1 cellular context compared by ENCODE assay signal in genomic region chr2:112254466-112255240, GRCh38.
A peak's percentile ranks its signal among the peaks of the same experiment; 100 is the strongest.
TF ChIP-seq lines count a peak whose summit lies in the region.

ZC3H8 (minus strand) TSS chr2:112255042; CDS start chr2:112254981, 61 bp downstream.

TF ChIP-seq in HEK293, 187 proteins besides CTCF, POLR2A, EP300 and RAD21 (continued from another document and continues in another):
- peak; percentile 49 for TF ChIP-seq ZBTB26 (tag by site-specific recombination; optimal IDR thresholded peaks at IDR 0.05)
- TF ChIP-seq ZNF394 (tag by site-specific recombination; IDR thresholded peaks at IDR 0.05; ENCODE audit: borderline replicate concordance) = no peak; the same call in 1 of the 2 replicates
- peak; percentile 39; the same call in 1 of the 2 replicates for TF ChIP-seq ZBTB17 (tag by site-specific recombination; IDR thresholded peaks at IDR 0.05)
- TF ChIP-seq ZNF26 (tag by site-specific recombination; IDR thresholded peaks at IDR 0.05) = no peak
- TF ChIP-seq ZNF354C (tag by site-specific recombination; IDR thresholded peaks at IDR 0.05; ENCODE audit: borderline replicate concordance, low read depth) = no peak
- no peak for TF ChIP-seq ZNF292 (tag by site-specific recombination; IDR thresholded peaks at IDR 0.05; ENCODE audit: borderline replicate concordance, low read depth)
- TF ChIP-seq ZNF433 (tag by site-specific recombination; IDR thresholded peaks at IDR 0.05; ENCODE audit: low read depth) = no peak
- no peak for TF ChIP-seq WT1 (tag by site-specific recombination; IDR thresholded peaks at IDR 0.05)
- no peak for TF ChIP-seq GLIS1 (tag by site-specific recombination; IDR thresholded peaks at IDR 0.05)
- TF ChIP-seq ATF2 (tag by site-specific recombination; IDR thresholded peaks at IDR 0.05; ENCODE audit: low read depth) = no peak
- no peak for TF ChIP-seq SCRT2 (tag by site-specific recombination; IDR thresholded peaks at IDR 0.05)
- TF ChIP-seq ZNF391 (tag by site-specific recombination; IDR thresholded peaks at IDR 0.05; ENCODE audit: borderline replicate concordance, low read depth) = no peak
- TF ChIP-seq ZFHX2 (tag by site-specific recombination; conservative IDR thresholded peaks at IDR 0.05) = peak; percentile 53
- no peak for TF ChIP-seq ZNF398 (tag by site-specific recombination; IDR thresholded peaks at IDR 0.05)
- no peak for TF ChIP-seq ZNF146 (tag by site-specific recombination; IDR thresholded peaks at IDR 0.05)
- TF ChIP-seq HOXD13 (CRISPR knock-in tag; IDR thresholded peaks at IDR 0.05; ENCODE audit: borderline replicate concordance) = no peak
- no peak for TF ChIP-seq ZNF830 (tag by site-specific recombination; IDR thresholded peaks at IDR 0.05; ENCODE audit: low read depth)
- no peak for TF ChIP-seq ZNF155 (tag by site-specific recombination; IDR thresholded peaks at IDR 0.05)
- no peak for TF ChIP-seq ZSCAN4 (tag by site-specific recombination; IDR thresholded peaks at IDR 0.05)
- TF ChIP-seq ZNF138 (tag by site-specific recombination; IDR thresholded peaks at IDR 0.05; ENCODE audit: borderline replicate concordance) = no peak
- TF ChIP-seq ZNF404 (tag by site-specific recombination; IDR thresholded peaks at IDR 0.05) = no peak
- TF ChIP-seq ZNF510 (tag by site-specific recombination; IDR thresholded peaks at IDR 0.05; ENCODE audit: insufficient replicate concordance) = no peak
- TF ChIP-seq SP2 (tag by site-specific recombination; IDR thresholded peaks at IDR 0.05) = peak; percentile 68
- TF ChIP-seq PRDM4 (tag by site-specific recombination; IDR thresholded peaks at IDR 0.05) = no peak
- no peak for TF ChIP-seq OVOL3 (tag by site-specific recombination; IDR thresholded peaks at IDR 0.05)
- TF ChIP-seq ZNF488 (tag by site-specific recombination; IDR thresholded peaks at IDR 0.05) = no peak
- no peak for TF ChIP-seq ZNF423 (tag by site-specific recombination; IDR thresholded peaks at IDR 0.05)
- TF ChIP-seq ZNF707 (tag by site-specific recombination; IDR thresholded peaks at IDR 0.05) = no peak
- TF ChIP-seq ZNF558 (tag by site-specific recombination; IDR thresholded peaks at IDR 0.05) = no peak
- no peak for TF ChIP-seq ZNF664 (tag by site-specific recombination; IDR thresholded peaks at IDR 0.05)
- no peak for TF ChIP-seq ZNF610 (tag by site-specific recombination; IDR thresholded peaks at IDR 0.05; ENCODE audit: borderline replicate concordance)
- 0 out of 2 replicates have a peak, but pooled peaks have one; percentile 18 for TF ChIP-seq ZNF366 (tag by site-specific recombination; conservative IDR thresholded peaks at IDR 0.05)
- TF ChIP-seq ZNF548 (tag by site-specific recombination; IDR thresholded peaks at IDR 0.05) = no peak
- no peak for TF ChIP-seq KLF9 (tag by site-specific recombination; IDR thresholded peaks at IDR 0.05; ENCODE audit: low read depth)
- TF ChIP-seq KLF17 (tag by site-specific recombination; IDR thresholded peaks at IDR 0.05) = no peak
- TF ChIP-seq PBX3 (CRISPR knock-in tag; IDR thresholded peaks at IDR 0.05) = no peak
- 0 out of 2 replicates have a peak, but pooled peaks have one; percentile 53 for TF ChIP-seq KLF8 (tag by site-specific recombination; IDR thresholded peaks at IDR 0.05)
- TF ChIP-seq ZNF341 (tag by site-specific recombination; IDR thresholded peaks at IDR 0.05; ENCODE audit: low read depth) = no peak; the same call in 1 of the 2 replicates
- TF ChIP-seq BCL11A (tag by site-specific recombination; IDR thresholded peaks at IDR 0.05; ENCODE audit: low read depth) = no peak
- no peak for TF ChIP-seq ZNF658 (tag by site-specific recombination; IDR thresholded peaks at IDR 0.05)
- no peak for TF ChIP-seq ZNF416 (tag by site-specific recombination; IDR thresholded peaks at IDR 0.05)
- TF ChIP-seq ZNF10 (tag by site-specific recombination; IDR thresholded peaks at IDR 0.05) = no peak
- 0 out of 2 replicates have a peak, but pooled peaks have one; percentile 61 for TF ChIP-seq ZSCAN30 (tag by site-specific recombination; IDR thresholded peaks at IDR 0.05)
- no peak for TF ChIP-seq ZBTB44 (tag by site-specific recombination; IDR thresholded peaks at IDR 0.05)
- peak; percentile 68 for TF ChIP-seq ZNF335 (tag by site-specific recombination; conservative IDR thresholded peaks at IDR 0.05)
- peak; percentile 29; the same call in 1 of the 2 replicates for TF ChIP-seq KLF16 (tag by site-specific recombination; IDR thresholded peaks at IDR 0.05)
- peak; percentile 51; the same call in 1 of the 2 replicates for TF ChIP-seq SP3 (tag by site-specific recombination; IDR thresholded peaks at IDR 0.05)
- no peak for TF ChIP-seq ZBTB48 (tag by site-specific recombination; IDR thresholded peaks at IDR 0.05)
- no peak for TF ChIP-seq ZNF48 (tag by site-specific recombination; IDR thresholded peaks at IDR 0.05)
- TF ChIP-seq ZNF214 (tag by site-specific recombination; IDR thresholded peaks at IDR 0.05; ENCODE audit: borderline replicate concordance) = no peak
- TF ChIP-seq ZNF112 (tag by site-specific recombination; IDR thresholded peaks at IDR 0.05) = no peak
- TF ChIP-seq ZNF266 (tag by site-specific recombination; IDR thresholded peaks at IDR 0.05; ENCODE audit: low read depth) = no peak
- no peak for TF ChIP-seq ZNF529 (tag by site-specific recombination; IDR thresholded peaks at IDR 0.05; ENCODE audit: insufficient replicate concordance)
- no peak for TF ChIP-seq ZNF623 (tag by site-specific recombination; IDR thresholded peaks at IDR 0.05)
- no peak for TF ChIP-seq ZSCAN16 (tag by site-specific recombination; IDR thresholded peaks at IDR 0.05)
- no peak for TF ChIP-seq KLF1 (tag by site-specific recombination; IDR thresholded peaks at IDR 0.05)
- no peak for TF ChIP-seq ZBTB21 (tag by site-specific recombination; IDR thresholded peaks at IDR 0.05)
- peak; percentile 76 for TF ChIP-seq ZBTB20 (tag by site-specific recombination; IDR thresholded peaks at IDR 0.05)
- no peak for TF ChIP-seq ZNF223 (tag by site-specific recombination; IDR thresholded peaks at IDR 0.05)
- no peak for TF ChIP-seq ZBTB1 (tag by site-specific recombination; IDR thresholded peaks at IDR 0.05)
